In genomic region chr16:10665166-10665565, GRCh38 we compare ENCODE assay signal across 1 cellular context.
TF ChIP-seq lines count a peak whose summit lies in the region.

No MANE protein-coding gene starts in this region.

TF ChIP-seq in H1, 55 proteins besides CTCF, POLR2A, EP300 and RAD21:
- TF ChIP-seq TAF1 (IDR thresholded peaks at IDR 0.05; ENCODE audit: low read depth, low read length) (no peak), JUND (IDR thresholded peaks at IDR 0.05; ENCODE audit: low read length) (no peak), HDAC2 (IDR thresholded peaks at IDR 0.05; ENCODE audit: borderline replicate concordance in 1 of 2, low read depth in 2 of 2, low read length in 2 of 2) (no peak), CBX8 (IDR thresholded peaks at IDR 0.05; ENCODE audit: borderline replicate concordance, low read depth, low read length) (no peak), SIRT6 (IDR thresholded peaks at IDR 0.05; ENCODE audit: low read length) (no peak), SP1 (IDR thresholded peaks at IDR 0.05; ENCODE audit: low read depth, low read length) (no peak), YY1 (IDR thresholded peaks at IDR 0.05; ENCODE audit: low read depth, low read length) (no peak), JUN (IDR thresholded peaks at IDR 0.05; ENCODE audit: low read depth, low read length) (no peak)
